8 cellular contexts compared by ENCODE assay signal in genomic region chr4:140092094-140092820, GRCh38.
A peak's percentile ranks its signal among the peaks of the same experiment; 100 is the strongest.
DNase-seq lines count a peak whose midpoint lies in the region; ATAC-seq and TF ChIP-seq lines count a peak whose summit lies in the region.

No MANE protein-coding gene starts in this region.

- peak; percentile 2 for ATAC-seq in left lung
- no peak for ATAC-seq in HG03521 (IDR thresholded peaks at IDR 0.05; ENCODE audit: unreplicated experiment)

- peaks cover 37 to 87% of the 10 kb centered on the region in 2 donors for H3K4me1 ChIP-seq in left lung

- H3K27ac ChIP-seq in HL-60 (replicated peaks), result peak overlapping the region; percentile 10; the same call in 1 of the 2 replicates
- peak overlapping the region; percentile 73 to 88 for H3K27ac ChIP-seq in left lung

- TF ChIP-seq CTCF in HL-60 (IDR thresholded peaks at IDR 0.05; ENCODE audit: insufficient read depth, low read length) (no peak), left lung (IDR thresholded peaks at IDR 0.05) (no peak)

- H3K4me3 ChIP-seq in HL-60 (replicated peaks; ENCODE audit: insufficient read depth, low read length) (peak overlapping the region; percentile 27), left lung (peak overlapping the region; percentile 9 to 21)

- H3K36me3 ChIP-seq in left lung, result no peaks in the 10 kb centered on the region

- no peaks in the 10 kb centered on the region for H3K9me3 ChIP-seq in left lung

- intact Hi-C loops in left lung (cut with DNase I), result no loop called here

- peak in 1 of 2 experiments; percentile 30 for DNase-seq in HL-60 (ENCODE audit: low read depth in 1 of 2, low spot score in 1 of 2)
- DNase-seq in NCI-H510A (lab: John Stamatoyannopoulos, UW), result peak; percentile 84
- peak; percentile 56 for DNase-seq in cerebellum (ENCODE audit: low spot score)
- peak in 1 of 2 donors; percentile 73 for DNase-seq in left lung
- DNase-seq in superior temporal gyrus (ENCODE audit: extremely low spot score), result peak; percentile 56
- DNase-seq in stimulated activated CD8-positive, alpha-beta memory T cell treated with anti-CD3 and anti-CD28 coated beads, Interleukin-4, amount 100 ng/mL, for 48 hours, result no peak
- DNase-seq in T-helper 1 cell, result no peak

- H3K27me3 ChIP-seq in HL-60 (ENCODE audit: insufficient read depth, poor library complexity, severe bottlenecking), result no peaks in the 10 kb centered on the region
- no peaks in the 10 kb centered on the region for H3K27me3 ChIP-seq in left lung

Comparison
In these comparisons a context has a peak if more than half of its experiments do, and no peak if none do; other contexts are left out.
1. DNase-seq: peak in NCI-H510A (single experiment), cerebellum (single experiment) and superior temporal gyrus (single experiment); none in stimulated activated CD8-positive, alpha-beta memory T cell treated with anti-CD3 and anti-CD28 coated beads, Interleukin-4, amount 100 ng/mL, for 48 hours (single experiment) and T-helper 1 cell (0 of 5).